ENCODE assay signal across 19 cellular contexts in genomic region chr1:5329068-5329739, GRCh38.
A peak's percentile ranks its signal among the peaks of the same experiment; 100 is the strongest.
DNase-seq lines count a peak whose midpoint lies in the region; ATAC-seq and TF ChIP-seq lines count a peak whose summit lies in the region.
"Had no signal": no experiment of that assay in that cellular context is flagged by ENCODE, and none has a peak within 500 bp of the region (broad histone marks: within the 10 kb centered on the region; RNA-seq: fewer than 3 reads in every experiment).

No MANE protein-coding gene starts in this region.

- POLR2A ChIA-PET in activated naive CD8-positive, alpha-beta T cell treated with anti-CD3 and anti-CD28 coated beads, Interleukin-2, amount 10 ng/mL, durations not matched to agents 7 days and 5 days (lab: Charles Lee), result no interaction called here

- peak; percentile 74 for ATAC-seq in activated naive CD8-positive, alpha-beta T cell treated with anti-CD3 and anti-CD28 coated beads, Interleukin-2, amount 10 ng/mL, durations not matched to agents 7 days and 5 days (ENCODE audit: low read depth)
- ATAC-seq in GM19467 (IDR thresholded peaks at IDR 0.05; ENCODE audit: unreplicated experiment), result no peak
- ATAC-seq: psoas muscle had no signal

- H3K36me3 Mint-ChIP-seq in activated T-cell treated with anti-CD3 and anti-CD28 coated beads, Interleukin-2, amount 50 U/mL, for 24 hours (ENCODE audit: low read depth), result peaks cover 24% of the 10 kb centered on the region
- peaks cover 13% of the 10 kb centered on the region for H3K36me3 Mint-ChIP-seq in activated naive CD8-positive, alpha-beta T cell treated with anti-CD3 and anti-CD28 coated beads, Interleukin-2, amount 10 ng/mL, durations not matched to agents 7 days and 5 days
- peaks cover 7% of the 10 kb centered on the region for H3K36me3 Mint-ChIP-seq in neural crest cell (ENCODE audit: low read depth)
- H3K36me3 Mint-ChIP-seq: brain, memory B cell had no signal

- H3K4me1 Mint-ChIP-seq in activated T-cell treated with anti-CD3 and anti-CD28 coated beads, Interleukin-2, amount 50 U/mL, for 24 hours (ENCODE audit: low read depth), result peaks cover 51% of the 10 kb centered on the region
- H3K4me1 Mint-ChIP-seq in activated naive CD8-positive, alpha-beta T cell treated with anti-CD3 and anti-CD28 coated beads, Interleukin-2, amount 10 ng/mL, durations not matched to agents 7 days and 5 days, result peaks cover 17% of the 10 kb centered on the region
- no peaks in the 10 kb centered on the region for H3K4me1 Mint-ChIP-seq in neural crest cell
- H3K4me1 Mint-ChIP-seq: brain, memory B cell had no signal

- H3K9me3 Mint-ChIP-seq in activated T-cell treated with anti-CD3 and anti-CD28 coated beads, Interleukin-2, amount 50 U/mL, for 24 hours, result peaks cover 27% of the 10 kb centered on the region
- H3K9me3 Mint-ChIP-seq in activated naive CD8-positive, alpha-beta T cell treated with anti-CD3 and anti-CD28 coated beads, Interleukin-2, amount 10 ng/mL, durations not matched to agents 7 days and 5 days, result peaks cover 26% of the 10 kb centered on the region
- H3K9me3 Mint-ChIP-seq in neural crest cell, result peaks cover 10% of the 10 kb centered on the region

- H3K27ac Mint-ChIP-seq in activated T-cell treated with anti-CD3 and anti-CD28 coated beads, Interleukin-2, amount 50 U/mL, for 24 hours, result peak overlapping the region; percentile 88
- H3K27ac Mint-ChIP-seq in activated naive CD8-positive, alpha-beta T cell treated with anti-CD3 and anti-CD28 coated beads, Interleukin-2, amount 10 ng/mL, durations not matched to agents 7 days and 5 days, result peak overlapping the region; percentile 91
- H3K27ac Mint-ChIP-seq in neural crest cell (ENCODE audit: unreplicated experiment), result peak overlapping the region; percentile 50
- H3K27ac Mint-ChIP-seq: memory B cell had no signal

- TF ChIP-seq CTCF in neural crest cell (conservative IDR thresholded peaks at IDR 0.05), result no peak

- H3K4me3 Mint-ChIP-seq in activated T-cell treated with anti-CD3 and anti-CD28 coated beads, Interleukin-2, amount 50 U/mL, for 24 hours, result no peak overlapping the region
- peak overlapping the region; percentile 60 for H3K4me3 Mint-ChIP-seq in activated naive CD8-positive, alpha-beta T cell treated with anti-CD3 and anti-CD28 coated beads, Interleukin-2, amount 10 ng/mL, durations not matched to agents 7 days and 5 days
- H3K4me3 Mint-ChIP-seq in neural crest cell, result no peak overlapping the region
- H3K4me3 Mint-ChIP-seq: brain, memory B cell had no signal

- no peak for DNase-seq in activated T-cell treated with anti-CD3 and anti-CD28 coated beads, Interleukin-2, amount 50 U/mL, for 24 hours
- DNase-seq in activated T-cell treated with anti-CD3 and anti-CD28 coated beads, Interleukin-2, amount 50 U/mL, for 48 hours, result no peak
- DNase-seq in NAMALWA (ENCODE audit: low spot score), result peak; percentile 7
- no peak for DNase-seq in activated naive CD8-positive, alpha-beta T cell treated with anti-CD3 and anti-CD28 coated beads, Interleukin-2, amount 10 ng/mL, durations not matched to agents 7 days and 5 days
- no peak for DNase-seq in neural crest cell (ENCODE audit: low read depth, low spot score)
- DNase-seq in NCI-H146 treated with DMSO at 0.1 percent for 48 hours (lab: John Stamatoyannopoulos, UW; ENCODE audit: unreplicated experiment), result no peak
- DNase-seq in DMS53 (lab: John Stamatoyannopoulos, UW), result no peak
- DNase-seq: ACHN; DND-41; foreskin fibroblast; NCI-H1436; NCI-H526; psoas muscle; Right ventricle myocardium superior; stimulated activated CD4-positive, alpha-beta T cell treated with anti-CD3 and anti-CD28 coated beads, Interleukin-4, amount 100 ng/mL, for 4 hours; substantia nigra had no signal

- H3K27me3 Mint-ChIP-seq in activated T-cell treated with anti-CD3 and anti-CD28 coated beads, Interleukin-2, amount 50 U/mL, for 24 hours, result no peaks in the 10 kb centered on the region
- H3K27me3 Mint-ChIP-seq in activated naive CD8-positive, alpha-beta T cell treated with anti-CD3 and anti-CD28 coated beads, Interleukin-2, amount 10 ng/mL, durations not matched to agents 7 days and 5 days, result no peaks in the 10 kb centered on the region
- peaks cover 2% of the 10 kb centered on the region for H3K27me3 Mint-ChIP-seq in neural crest cell (ENCODE audit: low read depth)
